ENCODE assay signal across 14 cellular contexts in the genomic region with DNA sequence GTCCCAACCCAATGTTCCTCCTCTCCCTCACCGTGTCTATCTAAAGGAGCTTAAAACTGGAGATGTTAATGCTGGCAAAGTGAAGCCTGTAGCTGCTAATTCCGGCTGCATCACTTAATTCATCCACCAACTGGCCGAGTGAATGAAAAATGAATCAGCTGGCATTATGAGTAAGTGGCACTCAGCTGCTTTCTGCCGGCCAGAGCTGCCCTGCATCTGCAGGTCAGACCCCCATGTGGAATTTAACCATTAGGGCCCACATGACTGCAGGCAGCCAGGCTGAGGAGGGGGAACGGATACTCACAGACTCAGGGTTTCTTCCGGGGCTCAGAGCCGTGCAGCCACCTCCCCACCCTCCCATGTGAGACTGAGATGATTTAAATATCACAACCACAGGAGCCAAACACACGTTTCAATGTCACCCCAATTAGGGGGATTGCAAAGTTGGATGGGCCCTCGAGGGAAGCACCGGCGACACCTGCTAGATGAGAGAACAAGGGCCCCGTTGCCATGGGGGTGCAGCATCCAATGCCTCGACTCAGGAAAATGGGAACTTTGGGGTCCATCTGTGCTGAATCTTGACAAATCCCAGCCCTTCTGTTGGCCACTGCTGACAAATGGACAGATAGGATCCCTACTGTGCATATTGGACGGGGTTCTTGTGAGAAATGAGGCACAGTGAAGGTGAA.
"Had no signal": no experiment of that assay in that cellular context is flagged by ENCODE, and none has a peak within 500 bp of the region (broad histone marks: within the 10 kb centered on the region; RNA-seq: fewer than 3 reads in every experiment).

No MANE protein-coding gene starts in this region.

- H3K4me3 Mint-ChIP-seq: activated naive CD8-positive, alpha-beta T cell treated with anti-CD3 and anti-CD28 coated beads for 36 hours; natural killer cell; stimulated activated memory B cell treated with anti-CD40 and anti-IgM and Interleukin-4, amounts not matched to agents 10 μg/mL and 1 μg/mL and 100 μg/mL, for 72 hours had no signal

- H3K4me1 Mint-ChIP-seq: stimulated activated memory B cell treated with anti-CD40 and anti-IgM and Interleukin-4, amounts not matched to agents 10 μg/mL and 1 μg/mL and 100 μg/mL, for 72 hours had no signal

- H3K4me2 ChIP-seq: hepatocyte, smooth muscle cell had no signal

- H3K27ac ChIP-seq: cardiac muscle cell, hepatocyte, VCaP had no signal

- DNase-seq: activated CD4-positive, alpha-beta T cell treated with anti-CD3 and anti-CD28 coated beads, Interleukin-2, amount 50 U/mL, for 1 hour; activated CD4-positive, CD25-positive, alpha-beta regulatory T cell treated with anti-CD3 and anti-CD28 coated beads, Interleukin-2, amount 50 U/mL, for 72 hours; activated naive CD8-positive, alpha-beta T cell treated with anti-CD3 and anti-CD28 coated beads for 36 hours; amniotic stem cell; foreskin fibroblast; mesenchymal stem cell; natural killer cell; posterior cingulate gyrus; stimulated activated CD4-positive, alpha-beta T cell treated with anti-CD3 and anti-CD28 coated beads, Interleukin-4, amount 100 ng/mL, for 4 hours had no signal

- H3K27me3 ChIP-seq: cardiac muscle cell, hepatocyte had no signal

- H3K27me3 Mint-ChIP-seq: activated naive CD8-positive, alpha-beta T cell treated with anti-CD3 and anti-CD28 coated beads for 36 hours had no signal

- H2AFZ ChIP-seq: hepatocyte had no signal

- H3K79me2 ChIP-seq: hepatocyte had no signal

- ATAC-seq: natural killer cell; stimulated activated memory B cell treated with anti-CD40 and anti-IgM and Interleukin-4, amounts not matched to agents 10 μg/mL and 1 μg/mL and 100 μg/mL, for 72 hours had no signal

- H3K36me3 ChIP-seq: cardiac muscle cell had no signal

- H3K4me3 ChIP-seq: cardiac muscle cell, hepatocyte, smooth muscle cell had no signal

- H3K9me3 Mint-ChIP-seq: natural killer cell had no signal

- H3K27ac Mint-ChIP-seq: activated naive CD8-positive, alpha-beta T cell treated with anti-CD3 and anti-CD28 coated beads for 36 hours; natural killer cell; stimulated activated memory B cell treated with anti-CD40 and anti-IgM and Interleukin-4, amounts not matched to agents 10 μg/mL and 1 μg/mL and 100 μg/mL, for 72 hours had no signal

- H3K36me3 Mint-ChIP-seq: activated naive CD8-positive, alpha-beta T cell treated with anti-CD3 and anti-CD28 coated beads for 36 hours; natural killer cell; stimulated activated memory B cell treated with anti-CD40 and anti-IgM and Interleukin-4, amounts not matched to agents 10 μg/mL and 1 μg/mL and 100 μg/mL, for 72 hours had no signal
